8 cellular contexts compared by ENCODE assay signal in genomic region chr6:133916650-133917151, GRCh38. TPM values are rescaled to one million over a fixed set of nuclear protein-coding genes. Genes with fewer than 3 reads are reported as not detected.
DNase-seq lines count a peak whose midpoint lies in the region; ATAC-seq and TF ChIP-seq lines count a peak whose summit lies in the region.

No MANE protein-coding gene starts in this region.

- H3K27ac ChIP-seq in colonic mucosa = no peak overlapping the region

- peak; percentile 50 for ATAC-seq in GM19025 (IDR thresholded peaks at IDR 0.05; ENCODE audit: low read depth, unreplicated experiment)
- peak; percentile 82 for ATAC-seq in HG03378 (IDR thresholded peaks at IDR 0.05; ENCODE audit: unreplicated experiment)

- no peak overlapping the region for H3K4me3 ChIP-seq in colonic mucosa

- peak; percentile 78 for TF ChIP-seq CTCF in colonic mucosa (IDR thresholded peaks at IDR 0.05)

- DNase-seq in Ammon's horn (ENCODE audit: low spot score) (peak; percentile 95), NCI-H446 (lab: John Stamatoyannopoulos, UW) (peak; percentile 66 to 88), colonic mucosa (peak; percentile 93), left kidney (ENCODE audit: low read depth, low spot score) (peak; percentile 95)
- DNase-seq in activated CD4-positive, alpha-beta T cell treated with anti-CD3 and anti-CD28 coated beads for 1 hour = peak; percentile 50
- peak; percentile 67 to 86 for DNase-seq in stimulated activated CD4-positive, alpha-beta T cell treated with anti-CD3 and anti-CD28 coated beads, Interleukin-4, amount 100 ng/mL, for 48 hours (ENCODE audit: low read depth in 2 of 2)

- H3K9me3 ChIP-seq in colonic mucosa = no peaks in the 10 kb centered on the region

- intact Hi-C loops in colonic mucosa (cut with DNase I) = loop anchor here (5.0 kb wide), 2 partner anchors 79 to 349 kb away; no protein-coding TSS in a partner anchor

- no peak overlapping the region for H3K9ac ChIP-seq in colonic mucosa (ENCODE audit: low read depth in 2 of 2, low read length in 2 of 2)

- H3K4me1 ChIP-seq in colonic mucosa = no peaks in the 10 kb centered on the region

- no peaks in the 10 kb centered on the region for H3K27me3 ChIP-seq in colonic mucosa

- H3K36me3 ChIP-seq in colonic mucosa = no peaks in the 10 kb centered on the region

RNA-seq across cellular contexts. Expression of gene TCF21, which starts 27.8 kb away (rescaled TPM):
- 1 to 10 TPM; 4.4 to 5.1 TPM for total RNA-seq in colonic mucosa

RNA-seq across cellular contexts. Expression of gene TBPL1, which starts 36.3 kb away (rescaled TPM):
- total RNA-seq in colonic mucosa = 10 to 100 TPM; 28.1 to 29.0 TPM
